In genomic region chr6:38262041-38262440, GRCh38 we compare ENCODE assay signal across 8 cellular contexts.
A peak's percentile ranks its signal among the peaks of the same experiment; 100 is the strongest.
DNase-seq lines count a peak whose midpoint lies in the region; ATAC-seq and FAIRE-seq lines count a peak whose summit lies in the region.
"Had no signal": no experiment of that assay in that cellular context is flagged by ENCODE, and none has a peak within 500 bp of the region (broad histone marks: within the 10 kb centered on the region; RNA-seq: fewer than 3 reads in every experiment).

No MANE protein-coding gene starts in this region.

- DNase-seq in HTR-8/SVneo (ENCODE audit: insufficient read length, low spot score) (peak; percentile 72), brain pericyte (ENCODE audit: low read depth, low spot score) (peak; percentile 59), iris pigment epithelial cell (ENCODE audit: low read depth) (peak; percentile 97), substantia nigra (lab: John Stamatoyannopoulos, UW) (no peak), NCI-H82 (lab: John Stamatoyannopoulos, UW) (no peak), SKM-1 (lab: John Stamatoyannopoulos, UW; ENCODE audit: unreplicated experiment) (no peak)
- DNase-seq: stomach had no signal

- no peak for ATAC-seq in HG03135 (IDR thresholded peaks at IDR 0.05; ENCODE audit: unreplicated experiment)

- peak overlapping the region; percentile 85 for H3K27ac ChIP-seq in substantia nigra (ENCODE audit: low read depth, low read length, poor library complexity, severe bottlenecking)
- H3K27ac ChIP-seq: stomach had no signal

- peak; percentile 66 for FAIRE-seq in HTR-8/SVneo (lab: Jason Lieb, UNC)

Comparison
In these comparisons a context has a peak if more than half of its experiments do, and no peak if none do; other contexts are left out.
1. DNase-seq: peak in HTR-8/SVneo (single experiment), brain pericyte (single experiment) and iris pigment epithelial cell (single experiment); none in substantia nigra (0 of 49), NCI-H82 (single experiment) and SKM-1 (single experiment).